ENCODE assay signal across 13 cellular contexts in genomic region chr2:32711219-32711618, GRCh38.
DNase-seq lines count a peak whose midpoint lies in the region; ATAC-seq and TF ChIP-seq lines count a peak whose summit lies in the region.
"Had no signal": no experiment of that assay in that cellular context is flagged by ENCODE, and none has a peak within 500 bp of the region (broad histone marks: within the 10 kb centered on the region; RNA-seq: fewer than 3 reads in every experiment).

No MANE protein-coding gene starts in this region.

- H3K4me1 Mint-ChIP-seq in GM23338, result no peaks in the 10 kb centered on the region

- H3K9me3 ChIP-seq in tibial artery, result no peaks in the 10 kb centered on the region

- H3K9me2 ChIP-seq in GM23338 (ENCODE audit: insufficient read depth), result no peaks in the 10 kb centered on the region

- peaks cover 19% of the 10 kb centered on the region; the same call in 2 of the 3 replicates for H3K36me3 Mint-ChIP-seq in GM23338 (ENCODE audit: low read depth)
- H3K36me3 Mint-ChIP-seq: neural progenitor cell had no signal

- POLR2A ChIA-PET in GM10248 (lab: Yijun Ruan, JAX), result no interaction called here

- DNase-seq in left cardiac atrium, result no peak
- no peak for DNase-seq in Right ventricle myocardium inferior (ENCODE audit: missing footprints)
- peak; percentile 45 for DNase-seq in brain pericyte (ENCODE audit: low read depth, low spot score)
- DNase-seq in left ventricle myocardium superior, result no peak
- no peak for DNase-seq in tibial artery
- no peak for DNase-seq in GM10248 (ENCODE audit: extremely low spot score)
- no peak for DNase-seq in GM23338 (ENCODE audit: low spot score)
- DNase-seq: ACHN, cerebellar nuclear complex, H9, T-helper 17 cell had no signal

- no peak overlapping the region for H3K27ac Mint-ChIP-seq in GM23338
- H3K27ac Mint-ChIP-seq: neural progenitor cell, T-helper 17 cell had no signal

- ATAC-seq in left cardiac atrium, result peak; percentile 17 to 54
- no peak for ATAC-seq in Right ventricle myocardium inferior
- ATAC-seq in left ventricle myocardium superior, result peak; percentile 7
- no peak for ATAC-seq in GM23338
- ATAC-seq in HG02642 (IDR thresholded peaks at IDR 0.05; ENCODE audit: poor library complexity, unreplicated experiment), result no peak
- ATAC-seq: T-helper 17 cell had no signal

- H3K27me3 ChIP-seq in tibial artery (no peaks in the 10 kb centered on the region), GM23338 (ENCODE audit: insufficient read depth) (no peaks in the 10 kb centered on the region)
- H3K27me3 ChIP-seq: neural progenitor cell had no signal

- peaks cover 0 to 38% (median 19%) of the 10 kb centered on the region in 4 donors for H3K4me1 ChIP-seq in tibial artery
- no peaks in the 10 kb centered on the region for H3K4me1 ChIP-seq in GM23338 (ENCODE audit: insufficient read depth)
- H3K4me1 ChIP-seq: neural progenitor cell had no signal

- H3K4me3 Mint-ChIP-seq in GM23338, result no peak overlapping the region
- H3K4me3 Mint-ChIP-seq: H9, neural progenitor cell, T-helper 17 cell had no signal

- H3F3A ChIP-seq in GM23338 (replicated peaks; ENCODE audit: low read depth), result no peaks in the 10 kb centered on the region

- H2AFZ ChIP-seq in GM23338, result no peak overlapping the region
- H2AFZ ChIP-seq: neural progenitor cell had no signal

- no peaks in the 10 kb centered on the region for H3K79me2 ChIP-seq in GM23338 (replicated peaks; ENCODE audit: insufficient read depth)

- H3K4me3 ChIP-seq in tibial artery, result no peak overlapping the region
- no peak overlapping the region for H3K4me3 ChIP-seq in GM23338
- H3K4me3 ChIP-seq: neural progenitor cell had no signal

- no peaks in the 10 kb centered on the region; the same call in 2 of the 3 replicates for H3K9me3 Mint-ChIP-seq in GM23338
- H3K9me3 Mint-ChIP-seq: H9, neural progenitor cell had no signal

- H3K36me3 ChIP-seq in tibial artery (peaks cover 0 to 5% (median 0%) of the 10 kb centered on the region in 3 donors), GM23338 (ENCODE audit: insufficient read depth) (no peaks in the 10 kb centered on the region)
- H3K36me3 ChIP-seq: neural progenitor cell had no signal

- CTCF ChIA-PET in GM10248 (lab: Yijun Ruan, JAX), result interaction anchor here (1.0 kb wide), 2 partner anchors 9 to 14 kb away, joined by 3 read pairs; no protein-coding TSS in a partner anchor

- no peak overlapping the region for H3K4me2 ChIP-seq in GM23338
- H3K4me2 ChIP-seq: neural progenitor cell had no signal

- TF ChIP-seq CTCF in tibial artery (IDR thresholded peaks at IDR 0.05) (no peak), GM10248 (IDR thresholded peaks at IDR 0.05; ENCODE audit: control extremely low read depth, extremely low read depth, low read depth, missing control alignments) (no peak), GM23338 (conservative IDR thresholded peaks at IDR 0.05; ENCODE audit: low read depth in 2 of 2) (no peak)

- no peaks in the 10 kb centered on the region for H4K20me1 ChIP-seq in GM23338 (replicated peaks; ENCODE audit: insufficient read depth)

- peak overlapping the region; percentile 33 to 38 for H3K27ac ChIP-seq in tibial artery
- no peak overlapping the region for H3K27ac ChIP-seq in GM23338 (ENCODE audit: low read depth)
- H3K27ac ChIP-seq: neural progenitor cell had no signal

- intact Hi-C loops in left cardiac atrium (cut with DNase I), result no loop called here
- intact Hi-C loops in Right ventricle myocardium inferior (cut with DNase I), result no loop called here
- intact Hi-C loops in left ventricle myocardium superior (cut with micrococcal nuclease), result no loop called here
- intact Hi-C loops in tibial artery (cut with DNase I; ENCODE audit: low total_unique reads), result no loop called here

- H3K27me3 Mint-ChIP-seq in GM23338 (ENCODE audit: insufficient read depth, low read depth, poor library complexity), result no peaks in the 10 kb centered on the region
- H3K27me3 Mint-ChIP-seq: T-helper 17 cell had no signal

TF ChIP-seq in GM23338, 12 proteins besides CTCF, POLR2A, EP300 and RAD21 (continues in another document):
- no peak for TF ChIP-seq EZH2 (IDR thresholded peaks at IDR 0.05; ENCODE audit: low read depth, unreplicated experiment)
- no peak for TF ChIP-seq NANOG (IDR thresholded peaks at IDR 0.05; ENCODE audit: borderline replicate concordance)
- TF ChIP-seq ZNF114 (CRISPR knock-in tag; IDR thresholded peaks at IDR 0.05), result no peak
- TF ChIP-seq ETS1 (IDR thresholded peaks at IDR 0.05), result no peak
- no peak for TF ChIP-seq ZNF462 (CRISPR knock-in tag; IDR thresholded peaks at IDR 0.05)
- TF ChIP-seq EZH2phosphoT487 (IDR thresholded peaks at IDR 0.05; ENCODE audit: unreplicated experiment), result no peak

Comparison
In these comparisons a context has a peak if more than half of its experiments do, and no peak if none do; other contexts are left out.
1. ATAC-seq: peak in left cardiac atrium (2 of 2) and left ventricle myocardium superior (single experiment); none in Right ventricle myocardium inferior (single experiment), GM23338 (single experiment) and HG02642 (single experiment).